8 cellular contexts compared by ENCODE assay signal in genomic region chr6:65903992-65904391, GRCh38.
"Had no signal": no experiment of that assay in that cellular context is flagged by ENCODE, and none has a peak within 500 bp of the region (broad histone marks: within the 10 kb centered on the region; RNA-seq: fewer than 3 reads in every experiment).

No MANE protein-coding gene starts in this region.

- DNase-seq: GDM1, GF-D8 had no signal

- ATAC-seq: GM12878 had no signal

- FAIRE-seq: G401.6, GM12878, GM12891, GM12892, GM18507, GM19239 had no signal

- H3K4me3 ChIP-seq: GM12878 had no signal
